In genomic region chr10:85224366-85224960, GRCh38 we compare ENCODE assay signal across 14 cellular contexts.
"Had no signal": no experiment of that assay in that cellular context is flagged by ENCODE, and none has a peak within 500 bp of the region (broad histone marks: within the 10 kb centered on the region; RNA-seq: fewer than 3 reads in every experiment).

No MANE protein-coding gene starts in this region.

- H3K9me3 ChIP-seq: tibial nerve had no signal

- H3K4me3 ChIP-seq: cardiac muscle cell, tibial nerve had no signal

- DNase-seq: activated CD4-positive, alpha-beta T cell treated with anti-CD3 and anti-CD28 coated beads for 1 hour; activated CD4-positive, alpha-beta T cell treated with anti-CD3 and anti-CD28 coated beads, Interleukin-2, amount 50 U/mL, for 4 hours; activated gamma-delta T cell; amniotic stem cell; head of caudate nucleus; kidney; mammary epithelial cell; occipital lobe; stimulated activated CD4-positive, alpha-beta T cell treated with anti-CD3 and anti-CD28 coated beads, Interleukin-2, amount 100 ng/mL, for 24 hours; stimulated activated naive CD4-positive, alpha-beta T cell treated with Interleukin-2 at 50 U/mL for 16 hours; T-helper 2 cell had no signal

- H3K4me1 ChIP-seq: tibial nerve had no signal

- H3K27ac ChIP-seq: cardiac muscle cell, tibial nerve, VCaP had no signal

- H3K36me3 ChIP-seq: cardiac muscle cell, tibial nerve had no signal

- H3K27me3 ChIP-seq: cardiac muscle cell, tibial nerve had no signal
